8 cellular contexts compared by ENCODE assay signal in genomic region chr22:39309364-39309861, GRCh38. TPM values are rescaled to one million over a fixed set of nuclear protein-coding genes. Genes with fewer than 3 reads are reported as not detected.
A peak's percentile ranks its signal among the peaks of the same experiment; 100 is the strongest.
DNase-seq lines count a peak whose midpoint lies in the region; ATAC-seq and TF ChIP-seq lines count a peak whose summit lies in the region.

No MANE protein-coding gene starts in this region.

- TF ChIP-seq CTCF in GM23338 (conservative IDR thresholded peaks at IDR 0.05; ENCODE audit: low read depth in 2 of 2) (peak; percentile 54 to 59), left ventricle myocardium inferior (IDR thresholded peaks at IDR 0.05; ENCODE audit: borderline replicate concordance) (no peak)

- ATAC-seq in GM23338 = peak; percentile 23
- peak; percentile 21 for ATAC-seq in stimulated activated naive CD8-positive, alpha-beta T cell treated with anti-CD3 and anti-CD28 coated beads, Interleukin-15, amount 100 ng/mL, for 72 hours

- H3K79me2 ChIP-seq in GM23338 (replicated peaks; ENCODE audit: insufficient read depth) = 0 out of 2 replicates have a peak, but pooled peaks cover under 1% of the 10 kb centered on the region

- H3K4me3 Mint-ChIP-seq in GM23338 = 0 out of 3 replicates have a peak overlapping the region, but pooled peaks have one; percentile 18
- H3K4me3 Mint-ChIP-seq in stimulated activated naive CD8-positive, alpha-beta T cell treated with anti-CD3 and anti-CD28 coated beads, Interleukin-15, amount 100 ng/mL, for 72 hours = no peak overlapping the region
- no peak overlapping the region for H3K4me3 Mint-ChIP-seq in activated CD4-positive, alpha-beta T cell treated with anti-CD3 and anti-CD28 coated beads, Interleukin-2, amount 10 ng/mL, durations not matched to agents 24 days and 14 days

- H3F3A ChIP-seq in GM23338 (replicated peaks; ENCODE audit: low read depth) = peaks cover 59% of the 10 kb centered on the region

- H3K36me3 ChIP-seq in GM23338 (ENCODE audit: insufficient read depth) (peaks cover 23% of the 10 kb centered on the region), left ventricle myocardium inferior (peaks cover 30% of the 10 kb centered on the region)

- H3K4me3 ChIP-seq in GM23338 (no peak overlapping the region), left ventricle myocardium inferior (peak overlapping the region; percentile 51)

- H2AFZ ChIP-seq in GM23338 = no peak overlapping the region

- H3K9me3 ChIP-seq in left ventricle myocardium inferior (replicated peaks) = no peaks in the 10 kb centered on the region

- H3K27me3 ChIP-seq in GM23338 (ENCODE audit: insufficient read depth) = no peaks in the 10 kb centered on the region
- no peaks in the 10 kb centered on the region for H3K27me3 ChIP-seq in left ventricle myocardium inferior (ENCODE audit: low read depth)

- H3K27me3 Mint-ChIP-seq in GM23338 (ENCODE audit: insufficient read depth, low read depth, poor library complexity) = peaks cover 45% of the 10 kb centered on the region
- no peaks in the 10 kb centered on the region for H3K27me3 Mint-ChIP-seq in stimulated activated naive CD8-positive, alpha-beta T cell treated with anti-CD3 and anti-CD28 coated beads, Interleukin-15, amount 100 ng/mL, for 72 hours
- H3K27me3 Mint-ChIP-seq in activated CD4-positive, alpha-beta T cell treated with anti-CD3 and anti-CD28 coated beads, Interleukin-2, amount 10 ng/mL, durations not matched to agents 24 days and 14 days = no peaks in the 10 kb centered on the region

- H3K4me1 ChIP-seq in GM23338 (ENCODE audit: insufficient read depth) (peaks cover 25% of the 10 kb centered on the region; the same call in 1 of the 2 replicates), left ventricle myocardium inferior (peaks cover 72% of the 10 kb centered on the region)

- peak; percentile 89 for DNase-seq in GM23338 (ENCODE audit: low spot score)
- peak; percentile 91 for DNase-seq in SW480 (ENCODE audit: low spot score)
- DNase-seq in left ventricle myocardium inferior = no peak
- no peak for DNase-seq in stimulated activated naive CD8-positive, alpha-beta T cell treated with anti-CD3 and anti-CD28 coated beads, Interleukin-15, amount 100 ng/mL, for 72 hours
- DNase-seq in activated CD4-positive, alpha-beta T cell treated with anti-CD3 and anti-CD28 coated beads, Interleukin-2, amount 10 ng/mL, durations not matched to agents 24 days and 14 days = no peak
- DNase-seq in stimulated activated CD4-positive, alpha-beta T cell treated with anti-CD3 and anti-CD28 coated beads, Interleukin-12 subunit alpha, Interleukin-12 subunit beta, amount 100 ng/mL, for 4 hours = no peak
- DNase-seq in germinal center (ENCODE audit: low spot score) = no peak
- DNase-seq in SKM-1 (lab: John Stamatoyannopoulos, UW; ENCODE audit: unreplicated experiment) = no peak

- peak overlapping the region; percentile 87 for H3K27ac Mint-ChIP-seq in GM23338
- no peak overlapping the region for H3K27ac Mint-ChIP-seq in stimulated activated naive CD8-positive, alpha-beta T cell treated with anti-CD3 and anti-CD28 coated beads, Interleukin-15, amount 100 ng/mL, for 72 hours
- H3K27ac Mint-ChIP-seq in activated CD4-positive, alpha-beta T cell treated with anti-CD3 and anti-CD28 coated beads, Interleukin-2, amount 10 ng/mL, durations not matched to agents 24 days and 14 days = no peak overlapping the region

- H4K20me1 ChIP-seq in GM23338 (replicated peaks; ENCODE audit: insufficient read depth) = peaks cover 18% of the 10 kb centered on the region

- peaks cover 5% of the 10 kb centered on the region; the same call in 1 of the 3 replicates for H3K9me3 Mint-ChIP-seq in GM23338
- H3K9me3 Mint-ChIP-seq in stimulated activated naive CD8-positive, alpha-beta T cell treated with anti-CD3 and anti-CD28 coated beads, Interleukin-15, amount 100 ng/mL, for 72 hours = no peaks in the 10 kb centered on the region
- no peaks in the 10 kb centered on the region for H3K9me3 Mint-ChIP-seq in activated CD4-positive, alpha-beta T cell treated with anti-CD3 and anti-CD28 coated beads, Interleukin-2, amount 10 ng/mL, durations not matched to agents 24 days and 14 days

- peak overlapping the region; percentile 42; the same call in 1 of the 2 replicates for H3K4me2 ChIP-seq in GM23338

- no peaks in the 10 kb centered on the region for H3K9me2 ChIP-seq in GM23338 (ENCODE audit: insufficient read depth)

- H3K4me1 Mint-ChIP-seq in GM23338 = peaks cover 40% of the 10 kb centered on the region
- H3K4me1 Mint-ChIP-seq in stimulated activated naive CD8-positive, alpha-beta T cell treated with anti-CD3 and anti-CD28 coated beads, Interleukin-15, amount 100 ng/mL, for 72 hours = peaks cover 54% of the 10 kb centered on the region
- peaks cover 6% of the 10 kb centered on the region for H3K4me1 Mint-ChIP-seq in activated CD4-positive, alpha-beta T cell treated with anti-CD3 and anti-CD28 coated beads, Interleukin-2, amount 10 ng/mL, durations not matched to agents 24 days and 14 days

- peaks cover 35% of the 10 kb centered on the region for H3K36me3 Mint-ChIP-seq in GM23338 (ENCODE audit: low read depth)
- H3K36me3 Mint-ChIP-seq in activated CD4-positive, alpha-beta T cell treated with anti-CD3 and anti-CD28 coated beads, Interleukin-2, amount 10 ng/mL, durations not matched to agents 24 days and 14 days (ENCODE audit: low read depth) = peaks cover 35% of the 10 kb centered on the region

- H3K27ac ChIP-seq in GM23338 (ENCODE audit: low read depth) (peak overlapping the region; percentile 91; the same call in 1 of the 2 replicates), left ventricle myocardium inferior (replicated peaks) (peak overlapping the region; percentile 67)

- intact Hi-C loops in left ventricle myocardium inferior (cut with micrococcal nuclease) = loop anchor here (10.0 kb wide), 1 partner anchor 75 kb away; no protein-coding TSS in a partner anchor
- intact Hi-C loops in activated CD4-positive, alpha-beta T cell treated with anti-CD3 and anti-CD28 coated beads, Interleukin-2, amount 10 ng/mL, durations not matched to agents 24 days and 14 days (cut with micrococcal nuclease) = no loop called here

RNA-seq across cellular contexts. Expression of gene RPL3, which starts 10.0 kb away (rescaled TPM):
- total RNA-seq in GM23338 (2014; rRNA removed; shearing (Covaris generic)) = 2,755 and 3,244 TPM in 2 replicates
- polyA plus RNA-seq in GM23338 (2016; fragmentation: Nextera tagmentation; extraction: Ambion mirVana) = 1,846 and 1,983 TPM in 2 replicates
- total RNA-seq in left ventricle myocardium inferior = 325 TPM
- total RNA-seq in activated CD4-positive, alpha-beta T cell treated with anti-CD3 and anti-CD28 coated beads, Interleukin-2, amount 10 ng/mL, durations not matched to agents 24 days and 14 days = 2,129 and 2,132 TPM in 2 replicates

RNA-seq across cellular contexts. Expression of gene SYNGR1, which starts 40.4 kb away (rescaled TPM):
- 12.3 and 30.9 TPM in 2 replicates for total RNA-seq in GM23338 (2014; rRNA removed; shearing (Covaris generic))
- polyA plus RNA-seq in GM23338 (2016; fragmentation: Nextera tagmentation; extraction: Ambion mirVana) = 37.0 and 37.7 TPM in 2 replicates
- 37.7 TPM for total RNA-seq in left ventricle myocardium inferior
- not detected in 2 replicates for total RNA-seq in activated CD4-positive, alpha-beta T cell treated with anti-CD3 and anti-CD28 coated beads, Interleukin-2, amount 10 ng/mL, durations not matched to agents 24 days and 14 days

Comparison
In these comparisons a context has a peak if more than half of its experiments do, and no peak if none do; other contexts are left out.
1. DNase-seq: peak in GM23338 (single experiment) and SW480 (single experiment); none in left ventricle myocardium inferior (single experiment), stimulated activated naive CD8-positive, alpha-beta T cell treated with anti-CD3 and anti-CD28 coated beads, Interleukin-15, amount 100 ng/mL, for 72 hours (0 of 2), activated CD4-positive, alpha-beta T cell treated with anti-CD3 and anti-CD28 coated beads, Interleukin-2, amount 10 ng/mL, durations not matched to agents 24 days and 14 days (single experiment), stimulated activated CD4-positive, alpha-beta T cell treated with anti-CD3 and anti-CD28 coated beads, Interleukin-12 subunit alpha, Interleukin-12 subunit beta, amount 100 ng/mL, for 4 hours (single experiment), germinal center (single experiment) and SKM-1 (single experiment).
2. RNA of gene SYNGR1, which starts 40.4 kb away (total RNA-seq): 37.7 TPM in left ventricle myocardium inferior (single experiment) and 12.3 to 30.9 TPM in GM23338; not detected in activated CD4-positive, alpha-beta T cell treated with anti-CD3 and anti-CD28 coated beads, Interleukin-2, amount 10 ng/mL, durations not matched to agents 24 days and 14 days; every median in the first group is over 10 times any median in the second.